1 cellular context compared by ENCODE assay signal in the genomic region with DNA sequence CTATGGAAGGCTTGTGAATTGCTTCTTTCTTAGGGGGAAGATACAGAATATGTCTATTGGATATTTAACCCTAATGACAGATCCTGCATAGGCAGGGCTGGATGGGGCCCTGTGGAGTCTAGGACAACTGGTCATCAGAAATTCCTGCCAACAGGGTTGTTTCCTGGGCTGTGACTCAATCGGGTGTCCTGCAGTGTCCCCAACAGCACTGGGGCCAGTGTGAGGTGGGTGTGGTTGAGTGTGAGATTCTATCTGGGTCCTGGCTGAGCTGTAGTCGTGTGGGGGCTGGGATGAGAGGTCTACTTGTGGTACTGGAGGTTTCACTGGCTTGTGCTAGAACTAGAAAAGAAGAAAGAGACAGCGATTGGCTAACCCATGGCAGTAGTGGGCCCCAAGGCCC.
TF ChIP-seq lines count a peak whose summit lies in the region.

No MANE protein-coding gene starts in this region.

TF ChIP-seq in K562, 482 proteins besides CTCF, POLR2A, EP300 and RAD21 (continued from another document):
- TF ChIP-seq, protein P1, sequence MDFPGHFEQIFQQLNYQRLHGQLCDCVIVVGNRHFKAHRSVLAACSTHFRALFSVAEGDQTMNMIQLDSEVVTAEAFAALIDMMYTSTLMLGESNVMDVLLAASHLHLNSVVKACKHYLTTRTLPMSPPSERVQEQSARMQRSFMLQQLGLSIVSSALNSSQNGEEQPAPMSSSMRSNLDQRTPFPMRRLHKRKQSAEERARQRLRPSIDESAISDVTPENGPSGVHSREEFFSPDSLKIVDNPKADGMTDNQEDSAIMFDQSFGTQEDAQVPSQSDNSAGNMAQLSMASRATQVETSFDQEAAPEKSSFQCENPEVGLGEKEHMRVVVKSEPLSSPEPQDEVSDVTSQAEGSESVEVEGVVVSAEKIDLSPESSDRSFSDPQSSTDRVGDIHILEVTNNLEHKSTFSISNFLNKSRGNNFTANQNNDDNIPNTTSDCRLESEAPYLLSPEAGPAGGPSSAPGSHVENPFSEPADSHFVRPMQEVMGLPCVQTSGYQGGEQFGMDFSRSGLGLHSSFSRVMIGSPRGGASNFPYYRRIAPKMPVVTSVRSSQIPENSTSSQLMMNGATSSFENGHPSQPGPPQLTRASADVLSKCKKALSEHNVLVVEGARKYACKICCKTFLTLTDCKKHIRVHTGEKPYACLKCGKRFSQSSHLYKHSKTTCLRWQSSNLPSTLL (IDR thresholded peaks at IDR 0.05) = no peak
- TF ChIP-seq NR2C1 (IDR thresholded peaks at IDR 0.05) (0 out of 2 replicates have a peak, but pooled peaks have one; percentile 12), NR2C1 (tag; IDR thresholded peaks at IDR 0.05) (no peak), ZNF695 (CRISPR knock-in tag; IDR thresholded peaks at IDR 0.05) (no peak), ARNT (IDR thresholded peaks at IDR 0.05) (0 out of 4 replicates have a peak, but pooled peaks of 1 of the 2 experiments have one; percentile 34), MYNN (IDR thresholded peaks at IDR 0.05) (peak; percentile 71), MYNN (CRISPR knock-in tag; IDR thresholded peaks at IDR 0.05) (no peak), GATA2 (CRISPR knock-in tag; IDR thresholded peaks at IDR 0.05) (peak; percentile 71), DACH1 (IDR thresholded peaks at IDR 0.05; ENCODE audit: partially characterized antibody) (no peak), NELFE (IDR thresholded peaks at IDR 0.05; ENCODE audit: insufficient read depth, insufficient read length) (no peak), ZNF507 (tag; conservative IDR thresholded peaks at IDR 0.05) (no peak), DIDO1 (tag; IDR thresholded peaks at IDR 0.05; ENCODE audit: low read depth) (no peak), ZNF134 (CRISPR knock-in tag; conservative IDR thresholded peaks at IDR 0.05) (no peak), CC2D1A (IDR thresholded peaks at IDR 0.05) (peak; percentile 54), XRCC3 (IDR thresholded peaks at IDR 0.05) (no peak), ZNF699 (CRISPR knock-in tag; IDR thresholded peaks at IDR 0.05; ENCODE audit: insufficient replicate concordance) (no peak), STAG1 (CRISPR knock-in tag; IDR thresholded peaks at IDR 0.05; ENCODE audit: borderline replicate concordance) (no peak)
- TF ChIP-seq, protein P2, sequence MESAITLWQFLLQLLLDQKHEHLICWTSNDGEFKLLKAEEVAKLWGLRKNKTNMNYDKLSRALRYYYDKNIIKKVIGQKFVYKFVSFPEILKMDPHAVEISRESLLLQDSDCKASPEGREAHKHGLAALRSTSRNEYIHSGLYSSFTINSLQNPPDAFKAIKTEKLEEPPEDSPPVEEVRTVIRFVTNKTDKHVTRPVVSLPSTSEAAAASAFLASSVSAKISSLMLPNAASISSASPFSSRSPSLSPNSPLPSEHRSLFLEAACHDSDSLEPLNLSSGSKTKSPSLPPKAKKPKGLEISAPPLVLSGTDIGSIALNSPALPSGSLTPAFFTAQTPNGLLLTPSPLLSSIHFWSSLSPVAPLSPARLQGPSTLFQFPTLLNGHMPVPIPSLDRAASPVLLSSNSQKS (CRISPR knock-in tag; IDR thresholded peaks at IDR 0.05) = no peak
- TF ChIP-seq, protein P3, sequence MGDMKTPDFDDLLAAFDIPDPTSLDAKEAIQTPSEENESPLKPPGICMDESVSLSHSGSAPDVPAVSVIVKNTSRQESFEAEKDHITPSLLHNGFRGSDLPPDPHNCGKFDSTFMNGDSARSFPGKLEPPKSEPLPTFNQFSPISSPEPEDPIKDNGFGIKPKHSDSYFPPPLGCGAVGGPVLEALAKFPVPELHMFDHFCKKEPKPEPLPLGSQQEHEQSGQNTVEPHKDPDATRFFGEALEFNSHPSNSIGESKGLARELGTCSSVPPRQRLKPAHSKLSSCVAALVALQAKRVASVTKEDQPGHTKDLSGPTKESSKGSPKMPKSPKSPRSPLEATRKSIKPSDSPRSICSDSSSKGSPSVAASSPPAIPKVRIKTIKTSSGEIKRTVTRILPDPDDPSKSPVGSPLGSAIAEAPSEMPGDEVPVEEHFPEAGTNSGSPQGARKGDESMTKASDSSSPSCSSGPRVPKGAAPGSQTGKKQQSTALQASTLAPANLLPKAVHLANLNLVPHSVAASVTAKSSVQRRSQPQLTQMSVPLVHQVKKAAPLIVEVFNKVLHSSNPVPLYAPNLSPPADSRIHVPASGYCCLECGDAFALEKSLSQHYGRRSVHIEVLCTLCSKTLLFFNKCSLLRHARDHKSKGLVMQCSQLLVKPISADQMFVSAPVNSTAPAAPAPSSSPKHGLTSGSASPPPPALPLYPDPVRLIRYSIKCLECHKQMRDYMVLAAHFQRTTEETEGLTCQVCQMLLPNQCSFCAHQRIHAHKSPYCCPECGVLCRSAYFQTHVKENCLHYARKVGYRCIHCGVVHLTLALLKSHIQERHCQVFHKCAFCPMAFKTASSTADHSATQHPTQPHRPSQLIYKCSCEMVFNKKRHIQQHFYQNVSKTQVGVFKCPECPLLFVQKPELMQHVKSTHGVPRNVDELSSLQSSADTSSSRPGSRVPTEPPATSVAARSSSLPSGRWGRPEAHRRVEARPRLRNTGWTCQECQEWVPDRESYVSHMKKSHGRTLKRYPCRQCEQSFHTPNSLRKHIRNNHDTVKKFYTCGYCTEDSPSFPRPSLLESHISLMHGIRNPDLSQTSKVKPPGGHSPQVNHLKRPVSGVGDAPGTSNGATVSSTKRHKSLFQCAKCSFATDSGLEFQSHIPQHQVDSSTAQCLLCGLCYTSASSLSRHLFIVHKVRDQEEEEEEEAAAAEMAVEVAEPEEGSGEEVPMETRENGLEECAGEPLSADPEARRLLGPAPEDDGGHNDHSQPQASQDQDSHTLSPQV (IDR thresholded peaks at IDR 0.05) = peak; percentile 85
- TF ChIP-seq, protein P4, sequence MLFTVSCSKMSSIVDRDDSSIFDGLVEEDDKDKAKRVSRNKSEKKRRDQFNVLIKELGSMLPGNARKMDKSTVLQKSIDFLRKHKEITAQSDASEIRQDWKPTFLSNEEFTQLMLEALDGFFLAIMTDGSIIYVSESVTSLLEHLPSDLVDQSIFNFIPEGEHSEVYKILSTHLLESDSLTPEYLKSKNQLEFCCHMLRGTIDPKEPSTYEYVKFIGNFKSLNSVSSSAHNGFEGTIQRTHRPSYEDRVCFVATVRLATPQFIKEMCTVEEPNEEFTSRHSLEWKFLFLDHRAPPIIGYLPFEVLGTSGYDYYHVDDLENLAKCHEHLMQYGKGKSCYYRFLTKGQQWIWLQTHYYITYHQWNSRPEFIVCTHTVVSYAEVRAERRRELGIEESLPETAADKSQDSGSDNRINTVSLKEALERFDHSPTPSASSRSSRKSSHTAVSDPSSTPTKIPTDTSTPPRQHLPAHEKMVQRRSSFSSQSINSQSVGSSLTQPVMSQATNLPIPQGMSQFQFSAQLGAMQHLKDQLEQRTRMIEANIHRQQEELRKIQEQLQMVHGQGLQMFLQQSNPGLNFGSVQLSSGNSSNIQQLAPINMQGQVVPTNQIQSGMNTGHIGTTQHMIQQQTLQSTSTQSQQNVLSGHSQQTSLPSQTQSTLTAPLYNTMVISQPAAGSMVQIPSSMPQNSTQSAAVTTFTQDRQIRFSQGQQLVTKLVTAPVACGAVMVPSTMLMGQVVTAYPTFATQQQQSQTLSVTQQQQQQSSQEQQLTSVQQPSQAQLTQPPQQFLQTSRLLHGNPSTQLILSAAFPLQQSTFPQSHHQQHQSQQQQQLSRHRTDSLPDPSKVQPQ (CRISPR knock-in tag; IDR thresholded peaks at IDR 0.05; ENCODE audit: borderline replicate concordance) = no peak
- TF ChIP-seq, protein P5, sequence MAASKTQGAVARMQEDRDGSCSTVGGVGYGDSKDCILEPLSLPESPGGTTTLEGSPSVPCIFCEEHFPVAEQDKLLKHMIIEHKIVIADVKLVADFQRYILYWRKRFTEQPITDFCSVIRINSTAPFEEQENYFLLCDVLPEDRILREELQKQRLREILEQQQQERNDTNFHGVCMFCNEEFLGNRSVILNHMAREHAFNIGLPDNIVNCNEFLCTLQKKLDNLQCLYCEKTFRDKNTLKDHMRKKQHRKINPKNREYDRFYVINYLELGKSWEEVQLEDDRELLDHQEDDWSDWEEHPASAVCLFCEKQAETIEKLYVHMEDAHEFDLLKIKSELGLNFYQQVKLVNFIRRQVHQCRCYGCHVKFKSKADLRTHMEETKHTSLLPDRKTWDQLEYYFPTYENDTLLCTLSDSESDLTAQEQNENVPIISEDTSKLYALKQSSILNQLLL (CRISPR knock-in tag; IDR thresholded peaks at IDR 0.05; ENCODE audit: borderline replicate concordance) = no peak
- TF ChIP-seq, protein P6, sequence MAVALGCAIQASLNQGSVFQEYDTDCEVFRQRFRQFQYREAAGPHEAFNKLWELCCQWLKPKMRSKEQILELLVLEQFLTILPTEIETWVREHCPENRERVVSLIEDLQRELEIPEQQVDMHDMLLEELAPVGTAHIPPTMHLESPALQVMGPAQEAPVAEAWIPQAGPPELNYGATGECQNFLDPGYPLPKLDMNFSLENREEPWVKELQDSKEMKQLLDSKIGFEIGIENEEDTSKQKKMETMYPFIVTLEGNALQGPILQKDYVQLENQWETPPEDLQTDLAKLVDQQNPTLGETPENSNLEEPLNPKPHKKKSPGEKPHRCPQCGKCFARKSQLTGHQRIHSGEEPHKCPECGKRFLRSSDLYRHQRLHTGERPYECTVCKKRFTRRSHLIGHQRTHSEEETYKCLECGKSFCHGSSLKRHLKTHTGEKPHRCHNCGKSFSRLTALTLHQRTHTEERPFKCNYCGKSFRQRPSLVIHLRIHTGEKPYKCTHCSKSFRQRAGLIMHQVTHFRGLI (CRISPR knock-in tag; IDR thresholded peaks at IDR 0.05) = no peak
